In the genomic region with DNA sequence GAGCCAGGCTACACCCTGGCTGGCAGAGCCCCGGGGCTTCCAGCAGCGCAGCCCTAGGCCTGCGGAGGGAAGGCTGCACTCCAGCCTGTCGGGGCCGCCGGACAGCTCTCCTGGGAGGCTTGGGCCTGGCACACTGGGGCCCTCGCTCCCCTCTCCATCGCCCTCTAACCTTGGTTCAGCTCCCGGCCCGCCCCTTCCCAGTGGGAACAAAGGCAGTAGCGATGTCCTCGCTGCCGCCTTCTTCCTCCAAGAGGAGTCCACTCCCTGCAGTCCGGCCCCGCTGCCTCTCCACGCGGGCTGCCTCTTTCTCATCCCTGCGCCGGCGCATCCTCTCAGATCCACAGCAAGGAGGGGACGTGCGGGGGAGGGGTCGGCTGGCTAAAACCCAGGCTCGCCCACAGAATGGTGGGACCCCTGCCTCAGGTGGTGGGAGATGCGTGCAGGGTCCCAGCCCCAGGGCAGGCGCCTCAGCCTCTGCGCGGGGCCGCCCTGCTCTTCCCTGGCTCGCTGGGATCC, we compare ENCODE assay signal across 19 cellular contexts.
DNase-seq lines count a peak whose midpoint lies in the region; ATAC-seq and TF ChIP-seq lines count a peak whose summit lies in the region.
"Had no signal": no experiment of that assay in that cellular context is flagged by ENCODE, and none has a peak within 500 bp of the region (broad histone marks: within the 10 kb centered on the region; RNA-seq: fewer than 3 reads in every experiment).

No MANE protein-coding gene starts in this region.

- H3K27me3 ChIP-seq in H7 (ENCODE audit: control insufficient read depth, insufficient read depth, low read length) (no peaks in the 10 kb centered on the region), Panc1 (ENCODE audit: control insufficient read depth, insufficient read depth, low read length) (no peaks in the 10 kb centered on the region)

- H3K4me1 ChIP-seq in Panc1 (ENCODE audit: control insufficient read depth, insufficient read depth, low read length), result no peaks in the 10 kb centered on the region; the same call in 1 of the 2 replicates

- H3K4me3 ChIP-seq in H7 (ENCODE audit: insufficient read depth, low read depth, low read length) (no peak overlapping the region), Panc1 (ENCODE audit: low read depth in 2 of 2, low read length in 2 of 2) (no peak overlapping the region)
- H3K4me3 ChIP-seq: SK-N-MC had no signal

- POLR2A ChIA-PET in Panc1 (lab: Charles Lee), result no interaction called here

- H3K27ac ChIP-seq in Panc1 (ENCODE audit: low read length), result no peak overlapping the region
- H3K27ac ChIP-seq: C4-2B, SK-N-MC had no signal

- no peaks in the 10 kb centered on the region for H3K36me3 Mint-ChIP-seq in osteocyte (ENCODE audit: unreplicated experiment)

- CTCF ChIA-PET in Panc1 (lab: Charles Lee), result interaction anchor here (0.7 kb wide), 1 partner anchor 574 kb away, joined by 3 read pairs; no protein-coding TSS in a partner anchor

- 0 out of 2 replicates have a peak, but pooled peaks have one; percentile 42 for ATAC-seq in Panc1
- ATAC-seq in GM19328 (IDR thresholded peaks at IDR 0.05; ENCODE audit: unreplicated experiment), result no peak

- no peaks in the 10 kb centered on the region for H3K9me3 ChIP-seq in Panc1 (ENCODE audit: control insufficient read depth, insufficient read depth, low read depth, low read length)

- H3K27me3 Mint-ChIP-seq in osteocyte (ENCODE audit: unreplicated experiment), result peaks cover 3% of the 10 kb centered on the region

- no peak for TF ChIP-seq CTCF in Panc1 (IDR thresholded peaks at IDR 0.05)
- TF ChIP-seq CTCF in osteocyte (IDR thresholded peaks at IDR 0.05), result no peak

- no peak overlapping the region for H3K4me3 Mint-ChIP-seq in osteocyte (ENCODE audit: unreplicated experiment)

- in situ Hi-C loops in Panc1 (cut with HindIII; ENCODE audit: low pct_unique_long_range_greater_than_20kb, low sequenced_read_pairs), result no loop called here

- no peaks in the 10 kb centered on the region for H3K9me3 Mint-ChIP-seq in osteocyte (ENCODE audit: unreplicated experiment)

- intact Hi-C loops in Panc1 (cut with micrococcal nuclease; ENCODE audit: unreplicated experiment), result no loop called here

- no peaks in the 10 kb centered on the region for H3K4me1 Mint-ChIP-seq in osteocyte (ENCODE audit: unreplicated experiment)

- no peaks in the 10 kb centered on the region for H3K36me3 ChIP-seq in H7 (replicated peaks; ENCODE audit: control insufficient read depth, insufficient read depth, low read length)
- no peaks in the 10 kb centered on the region for H3K36me3 ChIP-seq in Panc1 (ENCODE audit: control insufficient read depth, insufficient read depth, low read length)

- no peak overlapping the region for H3K27ac Mint-ChIP-seq in osteocyte (ENCODE audit: unreplicated experiment)

- DNase-seq in H7 (peak; percentile 67), Panc1 (ENCODE audit: low read depth, low spot score) (no peak), islet precursor cell (peak; percentile 51), osteocyte (ENCODE audit: extremely low spot score, unreplicated experiment) (peak; percentile 85), AG08395 (ENCODE audit: low spot score) (no peak)
- DNase-seq in stimulated activated naive CD4-positive, alpha-beta T cell (lab: John Stamatoyannopoulos, UW), result no peak
- DNase-seq: ACHN, AML-193, DND-41, KBM-7, NCI-H187 treated with DMSO at 0.1 percent for 48 hours, NCI-H2227 treated with DMSO at 0.1 percent for 48 hours, NCI-H510A treated with DMSO at 0.1 percent for 48 hours, NCI-H82, OCI-M1, SHP77 had no signal

- no TSS peak for BruUV-seq in Panc1 (replicated peaks; lab: Mats Ljungman, UMichigan)

Comparison
In these comparisons a context has a peak if more than half of its experiments do, and no peak if none do; other contexts are left out.
1. DNase-seq: peak in H7 (single experiment), islet precursor cell (single experiment) and osteocyte (single experiment); none in Panc1 (single experiment), stimulated activated naive CD4-positive, alpha-beta T cell (0 of 6) and AG08395 (single experiment).